In genomic region chr11:94997437-94997836, GRCh38 we compare ENCODE assay signal across 24 cellular contexts. TPM values are rescaled to one million over a fixed set of nuclear protein-coding genes. Genes with fewer than 3 reads are reported as not detected.
DNase-seq lines count a peak whose midpoint lies in the region; FAIRE-seq and TF ChIP-seq lines count a peak whose summit lies in the region.
"Had no signal": no experiment of that assay in that cellular context is flagged by ENCODE, and none has a peak within 500 bp of the region (broad histone marks: within the 10 kb centered on the region; RNA-seq: fewer than 3 reads in every experiment).

No MANE protein-coding gene starts in this region.

- peaks cover 1% of the 10 kb centered on the region for H3K36me3 Mint-ChIP-seq in progenitor cell of endocrine pancreas (ENCODE audit: insufficient read depth)
- H3K36me3 Mint-ChIP-seq: CD8-positive, alpha-beta T cell had no signal

- H3K4me3 Mint-ChIP-seq in progenitor cell of endocrine pancreas (ENCODE audit: low read depth) = no peak overlapping the region
- H3K4me3 Mint-ChIP-seq: activated CD4-positive, alpha-beta memory T cell treated with anti-CD3 and anti-CD28 coated beads, Interleukin-2, amount 10 ng/mL, durations not matched to agents 7 days and 5 days; CD8-positive, alpha-beta T cell; nephron progenitor cell; T-cell had no signal

- TF ChIP-seq CTCF in MM.1S (IDR thresholded peaks at IDR 0.05; ENCODE audit: low read length) (peak; percentile 17), bronchial epithelial cell (IDR thresholded peaks at IDR 0.05; ENCODE audit: insufficient read depth, low read length, severe bottlenecking) (peak; percentile 20), progenitor cell of endocrine pancreas (IDR thresholded peaks at IDR 0.05; ENCODE audit: unreplicated experiment) (peak; percentile 21)

- no peaks in the 10 kb centered on the region for H3K4me1 ChIP-seq in MM.1S (ENCODE audit: low read length)
- H3K4me1 ChIP-seq: A549, transverse colon had no signal

- H3K9ac ChIP-seq in MM.1S (ENCODE audit: low read length) = no peak overlapping the region

- H3K9me2 ChIP-seq in MM.1S (replicated peaks; ENCODE audit: insufficient read depth, low read length) = no peaks in the 10 kb centered on the region

- H3K4me3 ChIP-seq in MM.1S (ENCODE audit: low read length) (no peak overlapping the region), bronchial epithelial cell (ENCODE audit: low read depth, low read length) (no peak overlapping the region)
- H3K4me3 ChIP-seq: A549, transverse colon had no signal

- in situ Hi-C loops in ACHN (cut with HindIII; ENCODE audit: low pct_ligation_motif_present, low pct_unique_long_range_greater_than_20kb, low sequenced_read_pairs) = no loop called here

- no peaks in the 10 kb centered on the region for H3F3A ChIP-seq in MM.1S (ENCODE audit: insufficient read depth, low read length)

- H3K9me3 ChIP-seq in MM.1S (replicated peaks; ENCODE audit: insufficient read depth, low read length) = no peaks in the 10 kb centered on the region
- H3K9me3 ChIP-seq: A549, transverse colon had no signal

- no peaks in the 10 kb centered on the region for H3K27me3 Mint-ChIP-seq in progenitor cell of endocrine pancreas
- H3K27me3 Mint-ChIP-seq: T-cell had no signal

- H3K36me3 ChIP-seq in MM.1S (replicated peaks; ENCODE audit: insufficient read depth, low read length) = no peaks in the 10 kb centered on the region
- H3K36me3 ChIP-seq in bronchial epithelial cell (ENCODE audit: control insufficient read depth, insufficient read depth, low read length) = no peaks in the 10 kb centered on the region
- H3K36me3 ChIP-seq: transverse colon had no signal

- H3K27ac ChIP-seq in MM.1S (ENCODE audit: low read length) = no peak overlapping the region
- H3K27ac ChIP-seq: A549, transverse colon had no signal

- no peak for FAIRE-seq in bronchial epithelial cell (lab: Jason Lieb, UNC)
- FAIRE-seq: A549, GM12891, islet of Langerhans had no signal

- H3K79me2 ChIP-seq in MM.1S (ENCODE audit: low read length) = no peaks in the 10 kb centered on the region

- no peaks in the 10 kb centered on the region for H4K20me1 ChIP-seq in MM.1S (ENCODE audit: insufficient read depth, low read length)

- peak; percentile 8 for DNase-seq in NCI-H2171 treated with DMSO at 0.1 percent for 48 hours (lab: John Stamatoyannopoulos, UW)
- no peak for DNase-seq in NCI-H2171 (lab: John Stamatoyannopoulos, UW)
- DNase-seq in MM.1S = no peak
- DNase-seq in bronchial epithelial cell (ENCODE audit: low read depth) = no peak
- DNase-seq in progenitor cell of endocrine pancreas (ENCODE audit: low spot score, unreplicated experiment) = no peak
- DNase-seq in ACHN = no peak
- no peak for DNase-seq in activated CD4-positive, alpha-beta T cell treated with anti-CD3 and anti-CD28 coated beads for 48 hours
- no peak for DNase-seq in stimulated activated CD4-positive, alpha-beta T cell treated with anti-CD3 and anti-CD28 coated beads, Interleukin-1b, Interleukin-23, amount 100 ng/mL, for 48 hours
- DNase-seq: activated CD4-positive, alpha-beta memory T cell treated with anti-CD3 and anti-CD28 coated beads, Interleukin-2, amount 10 ng/mL, durations not matched to agents 7 days and 5 days; CD8-positive, alpha-beta T cell; cerebellar nuclear complex; EL; Kasumi-1; mesenchymal stem cell; NCI-H1436 treated with DMSO at 0.1 percent for 48 hours; nephron progenitor cell; stimulated activated naive CD4-positive, alpha-beta T cell; T-cell; transverse colon had no signal

- H3K27ac Mint-ChIP-seq in progenitor cell of endocrine pancreas = no peak overlapping the region
- H3K27ac Mint-ChIP-seq: activated CD4-positive, alpha-beta memory T cell treated with anti-CD3 and anti-CD28 coated beads, Interleukin-2, amount 10 ng/mL, durations not matched to agents 7 days and 5 days; CD8-positive, alpha-beta T cell; nephron progenitor cell; T-cell had no signal

- no peaks in the 10 kb centered on the region for H3K9me3 Mint-ChIP-seq in progenitor cell of endocrine pancreas (ENCODE audit: low read depth)
- H3K9me3 Mint-ChIP-seq: activated CD4-positive, alpha-beta memory T cell treated with anti-CD3 and anti-CD28 coated beads, Interleukin-2, amount 10 ng/mL, durations not matched to agents 7 days and 5 days; CD8-positive, alpha-beta T cell; nephron progenitor cell; T-cell had no signal

- H3K27me3 ChIP-seq in MM.1S (replicated peaks; ENCODE audit: insufficient read depth, low read length) = no peaks in the 10 kb centered on the region
- no peaks in the 10 kb centered on the region for H3K27me3 ChIP-seq in bronchial epithelial cell (ENCODE audit: control insufficient read depth, insufficient read depth, low read length)
- H3K27me3 ChIP-seq: transverse colon had no signal

- no peak overlapping the region for H2AFZ ChIP-seq in MM.1S (ENCODE audit: low read length)

- H3K4me1 Mint-ChIP-seq in progenitor cell of endocrine pancreas (ENCODE audit: low read depth) = no peaks in the 10 kb centered on the region
- H3K4me1 Mint-ChIP-seq: activated CD4-positive, alpha-beta memory T cell treated with anti-CD3 and anti-CD28 coated beads, Interleukin-2, amount 10 ng/mL, durations not matched to agents 7 days and 5 days; nephron progenitor cell; T-cell had no signal

- no peak overlapping the region for H3K4me2 ChIP-seq in MM.1S (ENCODE audit: low read depth, low read length)
- H3K4me2 ChIP-seq: A549 had no signal

RNA-seq across cellular contexts. Expression of gene KDM4D, which starts 23.9 kb away (rescaled TPM):
- total RNA-seq in bronchial epithelial cell = 0.53 and 0.90 TPM in 2 replicates
- 1.2 and 1.4 TPM in 2 replicates for total RNA-seq in progenitor cell of endocrine pancreas

RNA-seq across cellular contexts. Expression of gene CWC15, which starts 24.1 kb away (rescaled TPM):
- total RNA-seq in bronchial epithelial cell (30.0 and 34.3 TPM in 2 replicates), progenitor cell of endocrine pancreas (74.7 and 74.9 TPM in 2 replicates)

RNA-seq across cellular contexts. Expression of gene KDM4E, which starts 27.6 kb away (rescaled TPM):
- not detected in 2 replicates for total RNA-seq in bronchial epithelial cell
- not detected in 2 replicates for total RNA-seq in progenitor cell of endocrine pancreas
- total RNA-seq: activated CD4-positive, alpha-beta memory T cell treated with anti-CD3 and anti-CD28 coated beads, Interleukin-2, amount 10 ng/mL, durations not matched to agents 7 days and 5 days; CD8-positive, alpha-beta T cell; NCI-H460; RPMI7951; T-cell; transverse colon had no signal

RNA-seq across cellular contexts. Expression of gene KDM4F, which starts 51.8 kb away (rescaled TPM):
- total RNA-seq in bronchial epithelial cell (not detected in 2 replicates), progenitor cell of endocrine pancreas (not detected in 2 replicates)
- total RNA-seq: activated CD4-positive, alpha-beta memory T cell treated with anti-CD3 and anti-CD28 coated beads, Interleukin-2, amount 10 ng/mL, durations not matched to agents 7 days and 5 days; CD8-positive, alpha-beta T cell; NCI-H460; RPMI7951; T-cell; transverse colon had no signal
